Comparison of ENCODE assay signal across 14 cellular contexts in the genomic region with DNA sequence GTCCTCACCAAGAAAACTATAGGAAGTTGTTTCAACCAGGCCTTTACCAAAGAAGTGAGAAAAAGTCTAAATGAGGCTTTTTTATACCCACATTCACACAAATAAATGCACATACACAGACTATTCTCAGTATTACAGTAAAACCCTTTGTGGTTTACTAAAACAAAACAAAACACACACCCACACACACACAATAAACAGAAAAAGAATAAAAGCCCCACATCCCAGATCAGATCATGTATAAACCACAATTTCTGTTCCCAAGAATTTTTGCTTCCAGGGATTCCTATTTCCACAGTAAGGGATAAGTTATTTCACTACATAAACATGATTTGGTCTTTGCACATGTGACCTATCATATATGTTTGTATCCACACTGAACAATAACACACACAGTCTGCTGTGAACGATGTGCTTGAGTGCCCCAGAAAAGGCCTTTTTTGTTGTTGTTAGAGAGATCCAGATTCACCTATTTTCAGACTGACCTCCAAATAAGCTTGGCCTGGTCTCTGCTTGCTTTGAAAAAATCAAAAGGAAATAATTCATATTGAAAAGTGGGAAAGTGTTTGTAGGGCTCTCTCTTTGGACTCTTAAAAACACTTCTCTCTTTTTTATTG.
DNase-seq lines count a peak whose midpoint lies in the region; ATAC-seq and TF ChIP-seq lines count a peak whose summit lies in the region.
"Had no signal": no experiment of that assay in that cellular context is flagged by ENCODE, and none has a peak within 500 bp of the region (broad histone marks: within the 10 kb centered on the region; RNA-seq: fewer than 3 reads in every experiment).

No MANE protein-coding gene starts in this region.

- no peak for ATAC-seq in GM23338
- peak; percentile 20 for ATAC-seq in sciatic nerve
- no peak for ATAC-seq in GM18907 (IDR thresholded peaks at IDR 0.05; ENCODE audit: unreplicated experiment)
- ATAC-seq in GM19395 (IDR thresholded peaks at IDR 0.05; ENCODE audit: unreplicated experiment), result no peak
- ATAC-seq: CD8-positive, alpha-beta T cell had no signal

- no peaks in the 10 kb centered on the region for H3K79me2 ChIP-seq in GM23338 (replicated peaks; ENCODE audit: insufficient read depth)

- H3K27ac ChIP-seq in GM23338 (ENCODE audit: low read depth), result no peak overlapping the region
- H3K27ac ChIP-seq in angular gyrus (ENCODE audit: low read depth, low read length), result peak overlapping the region; percentile 4
- peak overlapping the region; percentile 50 for H3K27ac ChIP-seq in layer of hippocampus (ENCODE audit: low read depth, low read length)
- H3K27ac ChIP-seq: Peyer's patch had no signal

- H3F3A ChIP-seq in GM23338 (replicated peaks; ENCODE audit: low read depth), result no peaks in the 10 kb centered on the region

- H3K36me3 Mint-ChIP-seq in GM23338 (ENCODE audit: low read depth), result no peaks in the 10 kb centered on the region
- H3K36me3 Mint-ChIP-seq: CD8-positive, alpha-beta T cell had no signal

- no peak overlapping the region for H3K4me3 ChIP-seq in GM23338
- H3K4me3 ChIP-seq: Peyer's patch had no signal

- H3K4me1 ChIP-seq in GM23338 (ENCODE audit: insufficient read depth), result peaks cover 13% of the 10 kb centered on the region
- H3K4me1 ChIP-seq: Peyer's patch had no signal

- H3K27ac Mint-ChIP-seq in GM23338, result no peak overlapping the region
- H3K27ac Mint-ChIP-seq: CD8-positive, alpha-beta T cell had no signal

- H3K4me3 Mint-ChIP-seq in GM23338, result no peak overlapping the region
- H3K4me3 Mint-ChIP-seq: CD8-positive, alpha-beta T cell had no signal

- no peak for TF ChIP-seq CTCF in GM23338 (conservative IDR thresholded peaks at IDR 0.05; ENCODE audit: low read depth in 2 of 2)

- H3K9me2 ChIP-seq in GM23338 (ENCODE audit: insufficient read depth), result 0 out of 2 replicates have a peak, but pooled peaks cover 3% of the 10 kb centered on the region

- peaks cover 3% of the 10 kb centered on the region for H3K27me3 Mint-ChIP-seq in GM23338 (ENCODE audit: insufficient read depth, low read depth, poor library complexity)

- no peaks in the 10 kb centered on the region for H3K27me3 ChIP-seq in GM23338 (ENCODE audit: insufficient read depth)
- no peaks in the 10 kb centered on the region for H3K27me3 ChIP-seq in layer of hippocampus (ENCODE audit: control insufficient read depth, insufficient read depth, low read length)
- H3K27me3 ChIP-seq: Peyer's patch had no signal

- no peaks in the 10 kb centered on the region for H3K9me3 Mint-ChIP-seq in GM23338
- H3K9me3 Mint-ChIP-seq: CD8-positive, alpha-beta T cell had no signal

- intact Hi-C loops in sciatic nerve (cut with DNase I), result no loop called here

- DNase-seq in GM23338 (ENCODE audit: low spot score) (no peak), sciatic nerve (ENCODE audit: low spot score) (no peak), AG20443 (ENCODE audit: low spot score) (no peak)
- DNase-seq: CD8-positive, alpha-beta T cell; EL; KBM-7; NCI-H1048; NCI-H446; Peyer's patch; Right ventricle myocardium superior had no signal

- H2AFZ ChIP-seq in GM23338, result peak overlapping the region; percentile 92; the same call in 1 of the 2 replicates

- H3K4me1 Mint-ChIP-seq in GM23338, result peaks cover 24% of the 10 kb centered on the region

- no peaks in the 10 kb centered on the region for H3K36me3 ChIP-seq in GM23338 (ENCODE audit: insufficient read depth)
- H3K36me3 ChIP-seq: Peyer's patch had no signal

- no peaks in the 10 kb centered on the region for H4K20me1 ChIP-seq in GM23338 (replicated peaks; ENCODE audit: insufficient read depth)

- no peak overlapping the region for H3K4me2 ChIP-seq in GM23338

TF ChIP-seq in GM23338, 12 proteins besides CTCF, POLR2A, EP300 and RAD21:
- TF ChIP-seq STAT1 (IDR thresholded peaks at IDR 0.05; ENCODE audit: unreplicated experiment), result no peak
